16 cellular contexts compared by ENCODE assay signal in genomic region chr16:3012246-3012645, GRCh38. TPM values are rescaled to one million over a fixed set of nuclear protein-coding genes. Genes with fewer than 3 reads are reported as not detected.
A peak's percentile ranks its signal among the peaks of the same experiment; 100 is the strongest.
DNase-seq lines count a peak whose midpoint lies in the region; ATAC-seq and TF ChIP-seq lines count a peak whose summit lies in the region.
"Had no signal": no experiment of that assay in that cellular context is flagged by ENCODE, and none has a peak within 500 bp of the region (broad histone marks: within the 10 kb centered on the region; RNA-seq: fewer than 3 reads in every experiment).

No MANE protein-coding gene starts in this region.

- no peak for TF ChIP-seq CTCF in KMS-11 (conservative IDR thresholded peaks at IDR 0.05; ENCODE audit: low read depth, low read length)
- no peak for TF ChIP-seq CTCF in mammary epithelial cell (conservative IDR thresholded peaks at IDR 0.05 in 1 of 2, IDR thresholded peaks at IDR 0.05 in 1 of 2; ENCODE audit: extremely low read depth in 1 of 2, insufficient read depth in 1 of 2, low read depth in 1 of 2, low read length in 2 of 2)
- TF ChIP-seq CTCF in upper lobe of right lung (IDR thresholded peaks at IDR 0.05): no peak
- no peak for TF ChIP-seq CTCF in MCF 10A (IDR thresholded peaks at IDR 0.05; ENCODE audit: unreplicated experiment)

- peak; percentile 64 for DNase-seq in NCI-H510A (lab: John Stamatoyannopoulos, UW)
- no peak for DNase-seq in mammary epithelial cell
- DNase-seq in upper lobe of right lung: no peak
- DNase-seq in MCF 10A (ENCODE audit: unreplicated experiment): no peak
- DNase-seq in cerebellar nuclear complex (lab: John Stamatoyannopoulos, UW): no peak
- DNase-seq: activated naive CD4-positive, alpha-beta T cell treated with Interleukin-2 at 50 U/mL for 16 hours; NCI-H1048; psoas muscle; stimulated activated CD4-positive, alpha-beta T cell treated with anti-CD3 and anti-CD28 coated beads, Interleukin-2, amount 100 ng/mL, for 48 hours had no signal

- no peak overlapping the region; a peak in 1 of 22 replicates for H3K9ac ChIP-seq in BLaER1 treated with 17β-estradiol and CSF1 and Interleukin-3, amounts not matched to agents 10 nM and 100 nM
- no peak overlapping the region for H3K9ac ChIP-seq in KMS-11
- no peak overlapping the region for H3K9ac ChIP-seq in iPS-15b (ENCODE audit: low read depth, low read length)
- H3K9ac ChIP-seq in mammary epithelial cell (ENCODE audit: insufficient read depth, low read length): no peak overlapping the region

- no peak for ATAC-seq in upper lobe of right lung

- H3K27me3 Mint-ChIP-seq in MCF 10A (ENCODE audit: insufficient read depth, unreplicated experiment): no peaks in the 10 kb centered on the region

- H3K9me3 Mint-ChIP-seq in MCF 10A (ENCODE audit: unreplicated experiment): no peaks in the 10 kb centered on the region
- H3K9me3 Mint-ChIP-seq: stimulated activated effector memory CD8-positive, alpha-beta T cell treated with anti-CD3 and anti-CD28 coated beads, Interleukin-12 subunit alpha, Interleukin-12 subunit beta, amount 100 ng/mL, for 72 hours had no signal

- no peak overlapping the region for H3K4me3 Mint-ChIP-seq in MCF 10A (ENCODE audit: unreplicated experiment)
- H3K4me3 Mint-ChIP-seq: stimulated activated effector memory CD8-positive, alpha-beta T cell treated with anti-CD3 and anti-CD28 coated beads, Interleukin-12 subunit alpha, Interleukin-12 subunit beta, amount 100 ng/mL, for 72 hours had no signal

- in situ Hi-C loops in mammary epithelial cell (cut with MboI; ENCODE audit: low sequenced_read_pairs in 2 of 2): no loop called here

- intact Hi-C loops in mammary epithelial cell (cut with micrococcal nuclease) (no loop called here), upper lobe of right lung (cut with DNase I) (no loop called here), MCF 10A (cut with micrococcal nuclease) (no loop called here)

- H3K27ac Mint-ChIP-seq in MCF 10A (ENCODE audit: low read depth, unreplicated experiment): no peak overlapping the region
- H3K27ac Mint-ChIP-seq: stimulated activated effector memory CD8-positive, alpha-beta T cell treated with anti-CD3 and anti-CD28 coated beads, Interleukin-12 subunit alpha, Interleukin-12 subunit beta, amount 100 ng/mL, for 72 hours had no signal

- H4K20me1 ChIP-seq in BLaER1 treated with 17β-estradiol and CSF1 and Interleukin-3, amounts not matched to agents 10 nM and 100 nM: peaks cover 0 to 15% (median 0%) of the 10 kb centered on the region in 11 experiments; a peak in 5 of 22 replicates
- H4K20me1 ChIP-seq in KMS-11 (ENCODE audit: insufficient read depth) (no peaks in the 10 kb centered on the region), mammary epithelial cell (ENCODE audit: insufficient read depth, low read length) (no peaks in the 10 kb centered on the region)

- no TSS peak for BruUV-seq in mammary epithelial cell (replicated peaks; lab: Mats Ljungman, UMichigan)
- BruUV-seq in MCF 10A (replicated peaks; lab: Mats Ljungman, UMichigan): no TSS peak

- no peaks in the 10 kb centered on the region for H3K4me1 Mint-ChIP-seq in MCF 10A (ENCODE audit: insufficient read depth, unreplicated experiment)

- H3K79me2 ChIP-seq in KMS-11 (ENCODE audit: insufficient read depth, low read depth) (no peaks in the 10 kb centered on the region), mammary epithelial cell (ENCODE audit: insufficient read depth, low read length) (no peaks in the 10 kb centered on the region)

- no peaks in the 10 kb centered on the region for H3K36me3 Mint-ChIP-seq in MCF 10A (ENCODE audit: insufficient read depth, unreplicated experiment)
- H3K36me3 Mint-ChIP-seq: stimulated activated effector memory CD8-positive, alpha-beta T cell treated with anti-CD3 and anti-CD28 coated beads, Interleukin-12 subunit alpha, Interleukin-12 subunit beta, amount 100 ng/mL, for 72 hours had no signal

- peak overlapping the region; percentile 53; the same call in 1 of the 2 replicates for H2AFZ ChIP-seq in KMS-11 (ENCODE audit: low read depth)
- no peak overlapping the region for H2AFZ ChIP-seq in mammary epithelial cell (ENCODE audit: low read depth, low read length)

- 51% methylated on average over 4 of the region's 19 CpGs for WGBS in mammary epithelial cell (ENCODE audit: low coverage, missing lambda C conversion rate)

- dilution Hi-C loops in mammary epithelial cell (cut with HindIII; ENCODE audit: low sequenced_read_pairs): no loop called here

- H3K9me3 ChIP-seq in BLaER1 treated with 17β-estradiol and CSF1 and Interleukin-3, amounts not matched to agents 10 nM and 100 nM (replicated peaks in 1 of 11): no peaks in the 10 kb centered on the region
- no peaks in the 10 kb centered on the region for H3K9me3 ChIP-seq in iPS-15b (ENCODE audit: control insufficient read depth, insufficient read depth, low read length)
- H3K9me3 ChIP-seq in mammary epithelial cell (replicated peaks; ENCODE audit: insufficient read depth, low read length): no peaks in the 10 kb centered on the region
- H3K9me3 ChIP-seq in upper lobe of right lung: no peaks in the 10 kb centered on the region
- H3K9me3 ChIP-seq: psoas muscle had no signal

- peak overlapping the region in 10 of 11 experiments; percentile 0 to 66 (median 50); a peak in 16 of 22 replicates for H3K4me2 ChIP-seq in BLaER1 treated with 17β-estradiol and CSF1 and Interleukin-3, amounts not matched to agents 10 nM and 100 nM
- H3K4me2 ChIP-seq in KMS-11 (peak overlapping the region; percentile 62; the same call in 1 of the 2 replicates), mammary epithelial cell (ENCODE audit: insufficient read depth, low read depth, low read length) (no peak overlapping the region)

- peaks cover 21 to 41% (median 33%) of the 10 kb centered on the region in 10 experiments for H3K4me1 ChIP-seq in BLaER1 treated with 17β-estradiol and CSF1 and Interleukin-3, amounts not matched to agents 10 nM and 100 nM
- H3K4me1 ChIP-seq in KMS-11 (ENCODE audit: low read depth, poor library complexity, severe bottlenecking) (peaks cover 31% of the 10 kb centered on the region), iPS-15b (ENCODE audit: control insufficient read depth, insufficient read depth, low read length) (peaks cover 35% of the 10 kb centered on the region), mammary epithelial cell (ENCODE audit: insufficient read depth, low read length) (peaks cover 18% of the 10 kb centered on the region), upper lobe of right lung (peaks cover 19% of the 10 kb centered on the region)
- H3K4me1 ChIP-seq: psoas muscle had no signal

- CTCF ChIA-PET in mammary epithelial cell (lab: Charles Lee; ENCODE audit: low non-redundant PET): no interaction called here
- CTCF ChIA-PET in MCF 10A (lab: Yijun Ruan, JAX): interaction anchor here (0.6 to 1.4 kb wide), 4 partner anchors 15 to 28 kb away, joined by 3 to 5 read pairs (median 4); no protein-coding TSS in a partner anchor

- H3K27me3 ChIP-seq in BLaER1 treated with 17β-estradiol and CSF1 and Interleukin-3, amounts not matched to agents 10 nM and 100 nM: peaks cover 41 to 86% (median 69%) of the 10 kb centered on the region in 11 experiments
- H3K27me3 ChIP-seq in KMS-11 (ENCODE audit: insufficient read depth, low read depth) (peaks cover 69% of the 10 kb centered on the region), iPS-15b (ENCODE audit: control insufficient read depth, insufficient read depth, low read length) (peaks cover 5% of the 10 kb centered on the region), mammary epithelial cell (ENCODE audit: insufficient read depth, low read length) (peaks cover 3% of the 10 kb centered on the region), upper lobe of right lung (peaks cover 22% of the 10 kb centered on the region)

- no peaks in the 10 kb centered on the region for H3K36me3 ChIP-seq in BLaER1 treated with 17β-estradiol and CSF1 and Interleukin-3, amounts not matched to agents 10 nM and 100 nM
- H3K36me3 ChIP-seq in KMS-11 (ENCODE audit: insufficient read depth): no peaks in the 10 kb centered on the region
- peaks cover 20% of the 10 kb centered on the region for H3K36me3 ChIP-seq in iPS-15b (ENCODE audit: control insufficient read depth, insufficient read depth, low read length)
- no peaks in the 10 kb centered on the region for H3K36me3 ChIP-seq in mammary epithelial cell (ENCODE audit: insufficient read depth, low read length)
- H3K36me3 ChIP-seq in upper lobe of right lung: no peaks in the 10 kb centered on the region

- POLR2A ChIA-PET in MCF 10A (lab: Yijun Ruan, JAX): no interaction called here

- H3K27ac ChIP-seq in BLaER1 treated with 17β-estradiol and CSF1 and Interleukin-3, amounts not matched to agents 10 nM and 100 nM: no peak overlapping the region
- no peak overlapping the region for H3K27ac ChIP-seq in KMS-11
- H3K27ac ChIP-seq in mammary epithelial cell (ENCODE audit: insufficient read depth, low read depth, low read length): no peak overlapping the region
- H3K27ac ChIP-seq in upper lobe of right lung: no peak overlapping the region
- H3K27ac ChIP-seq: epithelial cell of prostate, HL-60, psoas muscle had no signal

- H3K4me3 ChIP-seq in BLaER1 treated with 17β-estradiol and CSF1 and Interleukin-3, amounts not matched to agents 10 nM and 100 nM: no peak overlapping the region
- H3K4me3 ChIP-seq in KMS-11 (IDR thresholded peaks at IDR 0.05; ENCODE audit: insufficient read depth, low read depth, low read length): no peak overlapping the region
- peak overlapping the region; percentile 38 for H3K4me3 ChIP-seq in iPS-15b (ENCODE audit: low read depth, low read length)
- H3K4me3 ChIP-seq in mammary epithelial cell (replicated peaks in 1 of 3; ENCODE audit: insufficient read depth in 1 of 3, low read depth in 2 of 3, low read length in 3 of 3): no peak overlapping the region
- no peak overlapping the region for H3K4me3 ChIP-seq in upper lobe of right lung
- H3K4me3 ChIP-seq: psoas muscle had no signal

RNA-seq across cellular contexts. Expression of gene CLDN9, which starts 0.5 kb away (rescaled TPM):
- total RNA-seq in mammary epithelial cell (not detected), upper lobe of right lung (0.75 TPM), MCF 10A (2022) (0.39 and 0.44 TPM in 2 replicates)
- polyA plus RNA-seq in mammary epithelial cell: not detected
- not detected for polyA minus RNA-seq in mammary epithelial cell
- total RNA-seq: mesenteric fat pad had no signal

RNA-seq across cellular contexts. Expression of gene CLDN6, which starts 5.7 kb away (rescaled TPM):
- total RNA-seq in mammary epithelial cell (not detected), upper lobe of right lung (not detected), MCF 10A (2022) (not detected in 2 replicates)
- polyA plus RNA-seq in mammary epithelial cell: 0.08 TPM
- not detected for polyA minus RNA-seq in mammary epithelial cell
- total RNA-seq: mesenteric fat pad, psoas muscle had no signal

RNA-seq across cellular contexts. Expression of gene TNFRSF12A, which starts 7.9 kb away (rescaled TPM):
- 100 to 1,000 TPM; 391 to 476 TPM for total RNA-seq in mammary epithelial cell
- 259 TPM for polyA plus RNA-seq in mammary epithelial cell
- polyA minus RNA-seq in mammary epithelial cell: 52.4 TPM
- 74.9 TPM for total RNA-seq in upper lobe of right lung
- total RNA-seq in MCF 10A (2022): 436 and 641 TPM in 2 replicates

RNA-seq across cellular contexts. Expression of gene HCFC1R1, which starts 11.5 kb away (rescaled TPM):
- total RNA-seq in mammary epithelial cell: 10 to 100 TPM in 1 of 2 donors, 1 to 10 TPM in 1; 2.2 to 20.4 TPM
- 17.4 TPM for polyA plus RNA-seq in mammary epithelial cell
- polyA minus RNA-seq in mammary epithelial cell: 8.7 TPM
- 55.7 TPM for total RNA-seq in upper lobe of right lung
- total RNA-seq in MCF 10A (2022): 13.6 and 20.4 TPM in 2 replicates

RNA-seq across cellular contexts. Expression of gene THOC6, which starts 11.6 kb away (rescaled TPM):
- total RNA-seq in mammary epithelial cell (10 to 100 TPM in 1 of 2 donors, 1 to 10 TPM in 1; 8.3 to 26.8 TPM), upper lobe of right lung (31.4 TPM), MCF 10A (2022) (36.8 and 53.1 TPM in 2 replicates)
- polyA plus RNA-seq in mammary epithelial cell: 17.5 TPM
- polyA minus RNA-seq in mammary epithelial cell: 22.3 TPM
